Comparison of ENCODE assay signal across 10 cellular contexts in genomic region chr5:10301842-10302610, GRCh38. TPM values are rescaled to one million over a fixed set of nuclear protein-coding genes. Genes with fewer than 3 reads are reported as not detected.
DNase-seq lines count a peak whose midpoint lies in the region; ATAC-seq and TF ChIP-seq lines count a peak whose summit lies in the region.
"Had no signal": no experiment of that assay in that cellular context is flagged by ENCODE, and none has a peak within 500 bp of the region (broad histone marks: within the 10 kb centered on the region; RNA-seq: fewer than 3 reads in every experiment).

No MANE protein-coding gene starts in this region.

- TF ChIP-seq POLR2A in adrenal gland (IDR thresholded peaks at IDR 0.05) = peak in 1 of 2 donors; percentile 83
- TF ChIP-seq POLR2A in testis (IDR thresholded peaks at IDR 0.05) = no peak

- ATAC-seq in SK-N-SH treated with all-trans-retinoic acid at 6 μM for 48 hours (no peak), HG02938 (IDR thresholded peaks at IDR 0.05; ENCODE audit: unreplicated experiment) (no peak), HG02870 (IDR thresholded peaks at IDR 0.05; ENCODE audit: unreplicated experiment) (no peak)

- DNase-seq in NCI-H1092 (lab: John Stamatoyannopoulos, UW) = peak; percentile 66
- DNase-seq in adrenal gland = peak; percentile 92 to 97 (median 95)
- peak in 29 of 51 donors; percentile 2 to 67 (median 34) for DNase-seq in hypothalamus (lab: John Stamatoyannopoulos, UW)
- peak; percentile 88 for DNase-seq in testis
- DNase-seq: GDM1, Karpas-422, RPMI8226 had no signal

- no peak for TF ChIP-seq CTCF in adrenal gland (IDR thresholded peaks at IDR 0.05)
- TF ChIP-seq CTCF in testis (IDR thresholded peaks at IDR 0.05) = no peak

- intact Hi-C loops in adrenal gland (cut with DNase I) = no loop called here
- intact Hi-C loops in testis (cut with DNase I; ENCODE audit: low total_unique reads) = no loop called here

- 46 to 70% (median 54%) methylated on average over 11 of the region's 11 CpGs for WGBS in adrenal gland, 4 donors
- 73 to 77% methylated on average over 11 of the region's 11 CpGs for WGBS in testis, 2 donors

- H3K4me3 ChIP-seq in adrenal gland (peak overlapping the region in 1 of 4 donors; percentile 41), testis (no peak overlapping the region)

- peaks cover 10 to 29% of the 10 kb centered on the region in 2 donors for H3K4me1 ChIP-seq in adrenal gland (replicated peaks in 1 of 2)
- no peaks in the 10 kb centered on the region for H3K4me1 ChIP-seq in testis

- H3K27ac ChIP-seq in adrenal gland (peak overlapping the region in 4 of 5 donors; percentile 4 to 90 (median 74)), testis (no peak overlapping the region)

- H3K36me3 ChIP-seq in adrenal gland (replicated peaks in 1 of 2) (no peaks in the 10 kb centered on the region), testis (ENCODE audit: low read depth, missing control alignments) (no peaks in the 10 kb centered on the region)

- no peaks in the 10 kb centered on the region for H3K27me3 ChIP-seq in adrenal gland
- H3K27me3 ChIP-seq in testis = no peaks in the 10 kb centered on the region

- H3K9me3 ChIP-seq in adrenal gland (replicated peaks in 1 of 3) (no peaks in the 10 kb centered on the region), testis (no peaks in the 10 kb centered on the region)

TF ChIP-seq in SK-N-SH treated with all-trans-retinoic acid at 6 μM for 48 hours, 23 proteins besides CTCF, POLR2A, EP300 and RAD21 (continues in another document):
- TF ChIP-seq ESRRG (CRISPR knock-in tag; IDR thresholded peaks at IDR 0.05) (no peak), GLIS3 (CRISPR knock-in tag; IDR thresholded peaks at IDR 0.05) (no peak), TSHZ2 (CRISPR knock-in tag; IDR thresholded peaks at IDR 0.05) (no peak), ZC3H10 (CRISPR knock-in tag; IDR thresholded peaks at IDR 0.05) (no peak), ARNTL (CRISPR knock-in tag; IDR thresholded peaks at IDR 0.05; ENCODE audit: borderline replicate concordance, low read depth) (no peak), POU6F1 (CRISPR knock-in tag; IDR thresholded peaks at IDR 0.05; ENCODE audit: borderline replicate concordance, low read depth) (no peak), CSDC2 (CRISPR knock-in tag; IDR thresholded peaks at IDR 0.05) (no peak), PATZ1 (CRISPR knock-in tag; IDR thresholded peaks at IDR 0.05; ENCODE audit: borderline replicate concordance) (no peak), ZNF8 (CRISPR knock-in tag; IDR thresholded peaks at IDR 0.05) (no peak), OSR1 (CRISPR knock-in tag; IDR thresholded peaks at IDR 0.05) (no peak), SNAI2 (CRISPR knock-in tag; IDR thresholded peaks at IDR 0.05) (no peak), PPARA (CRISPR knock-in tag; IDR thresholded peaks at IDR 0.05; ENCODE audit: borderline replicate concordance) (no peak), ZFP3 (CRISPR knock-in tag; IDR thresholded peaks at IDR 0.05) (no peak), TOX (CRISPR knock-in tag; IDR thresholded peaks at IDR 0.05; ENCODE audit: borderline replicate concordance) (no peak), ISL1 (CRISPR knock-in tag; IDR thresholded peaks at IDR 0.05) (no peak), CREB5 (CRISPR knock-in tag; IDR thresholded peaks at IDR 0.05; ENCODE audit: low read depth) (no peak), ZNF565 (CRISPR knock-in tag; conservative IDR thresholded peaks at IDR 0.05; ENCODE audit: low read depth) (no peak), RARB (CRISPR knock-in tag; IDR thresholded peaks at IDR 0.05) (no peak)

RNA-seq across cellular contexts. Expression of gene CMBL, which starts 5.7 kb away (rescaled TPM):
- total RNA-seq in adrenal gland = 10 to 100 TPM; 17.8 to 87.7 (median 28.7) TPM
- polyA plus RNA-seq in adrenal gland = 10 to 100 TPM; 28.7 to 56.6 (median 29.4) TPM
- 1 to 10 TPM; 4.3 to 7.2 TPM for total RNA-seq in testis
- polyA plus RNA-seq in testis (ENCODE audit: insufficient read depth, low read depth, low replicate concordance) = 16.1 TPM

RNA-seq across cellular contexts. Expression of gene MARCHF6, which starts 51.5 kb away (rescaled TPM):
- 100 to 1,000 TPM in 5 of 8 donors, 10 to 100 TPM in 3; 51.6 to 170 (median 132) TPM for total RNA-seq in adrenal gland
- 100 to 1,000 TPM in 1 of 3 donors, 10 to 100 TPM in 2; 74.0 to 140 (median 98.5) TPM for polyA plus RNA-seq in adrenal gland
- total RNA-seq in testis = 100 to 1,000 TPM; 120 to 136 TPM
- polyA plus RNA-seq in testis (ENCODE audit: insufficient read depth, low read depth, low replicate concordance) = 153 TPM

RNA-seq across cellular contexts. Expression of gene CCT5, which starts 51.9 kb away (rescaled TPM):
- total RNA-seq in adrenal gland (100 to 1,000 TPM; 116 to 222 (median 151) TPM), testis (100 to 1,000 TPM; 155 to 189 TPM)
- polyA plus RNA-seq in adrenal gland (100 to 1,000 TPM in 2 of 3 donors, 10 to 100 TPM in 1; 81.3 to 403 (median 126) TPM), testis (ENCODE audit: insufficient read depth, low read depth, low replicate concordance) (299 TPM)

RNA-seq across cellular contexts. Expression of gene ATPSCKMT, which starts 52.3 kb away (rescaled TPM):
- total RNA-seq in adrenal gland (10 to 100 TPM; 11.4 to 41.1 (median 23.5) TPM), testis (10 to 100 TPM; 15.7 to 20.1 TPM)
- polyA plus RNA-seq in adrenal gland (10 to 100 TPM; 13.7 to 26.5 (median 14.9) TPM), testis (ENCODE audit: insufficient read depth, low read depth, low replicate concordance) (10.5 TPM)

Comparison
In these comparisons a context has a peak if more than half of its experiments do, and no peak if none do; other contexts are left out.
1. DNase-seq: peak in every context shown above with its lines; median percentile 95 in adrenal gland; 88 in testis; 66 in NCI-H1092; 34 in hypothalamus.
2. H3K27ac ChIP-seq: peak in adrenal gland (4 of 5); none in testis (0 of 2).